Comparison of ENCODE assay signal across 34 cellular contexts in the genomic region with DNA sequence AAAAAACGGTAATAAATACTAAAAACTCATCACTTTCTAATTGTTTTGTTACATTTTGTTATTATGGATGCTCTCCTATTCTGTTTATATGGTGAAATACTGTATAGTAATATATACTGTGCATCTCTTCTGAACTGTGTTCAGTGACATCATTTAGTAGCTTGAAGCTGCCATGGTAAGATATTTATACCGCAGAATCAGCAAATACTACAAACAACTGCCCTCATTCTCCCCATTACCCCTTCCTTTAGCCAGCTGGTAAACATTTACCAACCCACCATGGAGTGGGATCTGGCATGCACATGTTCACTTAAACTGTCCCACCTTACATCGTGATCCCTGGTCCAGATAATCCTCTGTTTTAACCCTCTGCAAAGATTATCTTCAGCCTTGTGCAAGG. TPM values are rescaled to one million over a fixed set of nuclear protein-coding genes. Genes with fewer than 3 reads are reported as not detected.
DNase-seq lines count a peak whose midpoint lies in the region; ATAC-seq, FAIRE-seq and TF ChIP-seq lines count a peak whose summit lies in the region.
"Had no signal": no experiment of that assay in that cellular context is flagged by ENCODE, and none has a peak within 500 bp of the region (broad histone marks: within the 10 kb centered on the region; RNA-seq: fewer than 3 reads in every experiment).

No MANE protein-coding gene starts in this region.

- peak; percentile 49 for FAIRE-seq in HTR-8/SVneo (lab: Jason Lieb, UNC)
- FAIRE-seq: islet of Langerhans, RCC 7860 had no signal

- peaks cover 24 to 30% of the 10 kb centered on the region in 2 donors for H3K4me1 ChIP-seq in thyroid gland
- H3K4me1 ChIP-seq: sigmoid colon, upper lobe of right lung had no signal

- TF ChIP-seq POLR2A in thyroid gland (IDR thresholded peaks at IDR 0.05) = no peak

- no peak for ATAC-seq in GM21367 (IDR thresholded peaks at IDR 0.05; ENCODE audit: unreplicated experiment)
- ATAC-seq: GM23338; naive thymus-derived CD4-positive, alpha-beta T cell; psoas muscle; stimulated activated memory B cell treated with anti-CD40 and anti-IgM and Interleukin-4, amounts not matched to agents 10 μg/mL and 1 μg/mL and 100 μg/mL, for 72 hours; upper lobe of right lung; WTC11 had no signal

- H3K27ac ChIP-seq in VCaP = peak overlapping the region; percentile 97
- peak overlapping the region; percentile 82 to 85 (median 83) for H3K27ac ChIP-seq in thyroid gland
- H3K27ac ChIP-seq in dorsolateral prefrontal cortex = peak overlapping the region in 21 of 59 donors; percentile 0 to 55 (median 20)
- H3K27ac ChIP-seq: brain microvascular endothelial cell, epithelial cell of prostate, psoas muscle, sigmoid colon, upper lobe of right lung had no signal

- intact Hi-C loops in thyroid gland (cut with DNase I) (no loop called here), dorsolateral prefrontal cortex (cut with DNase I) (no loop called here)

- H3K4me3 ChIP-seq in thyroid gland (replicated peaks in 1 of 3) (no peak overlapping the region), dorsolateral prefrontal cortex (no peak overlapping the region)
- H3K4me3 ChIP-seq: GM23338, MG63, psoas muscle, sigmoid colon, upper lobe of right lung had no signal

- H3K36me3 ChIP-seq in thyroid gland = no peaks in the 10 kb centered on the region

- H3K9me3 ChIP-seq in thyroid gland = no peaks in the 10 kb centered on the region
- H3K9me3 ChIP-seq: psoas muscle had no signal

- no peak for TF ChIP-seq CTCF in VCaP (conservative IDR thresholded peaks at IDR 0.05)
- TF ChIP-seq CTCF in thyroid gland (IDR thresholded peaks at IDR 0.05) = no peak
- no peak for TF ChIP-seq CTCF in dorsolateral prefrontal cortex (IDR thresholded peaks at IDR 0.05 in 54 of 56, conservative IDR thresholded peaks at IDR 0.05 in 2 of 56; ENCODE audit: low read depth in 1 of 56, partially characterized antibody in 56 of 56)

- WGBS in thyroid gland, 2 donors = 69 to 80% methylated on average over 3 of the region's 3 CpGs

- DNase-seq in HTR-8/SVneo (ENCODE audit: insufficient read length, low spot score) = no peak
- DNase-seq in left kidney (ENCODE audit: low read depth, low spot score) = peak; percentile 15
- no peak for DNase-seq in thyroid gland
- no peak for DNase-seq in dorsolateral prefrontal cortex
- no peak for DNase-seq in NCI-H510A (lab: John Stamatoyannopoulos, UW)
- DNase-seq in DMS 273 (lab: John Stamatoyannopoulos, UW; ENCODE audit: unreplicated experiment) = no peak
- DNase-seq: activated CD4-positive, alpha-beta T cell treated with anti-CD3 and anti-CD28 coated beads, Interleukin-2, amount 10 ng/mL, durations not matched to agents 24 days and 14 days; activated CD8-positive, alpha-beta memory T cell treated with anti-CD3 and anti-CD28 coated beads for 24 hours; activated T-cell treated with anti-CD3 and anti-CD28 coated beads for 4 hours; amygdala; brain microvascular endothelial cell; C1 segment of cervical spinal cord; Calu3; effector CD4-positive, alpha-beta T cell; HFFc6; MG63; naive thymus-derived CD4-positive, alpha-beta T cell; NCI-H1105 treated with DMSO at 0.1 percent for 48 hours; NCI-H2081; NCI-H2227 treated with DMSO at 0.1 percent for 48 hours; nucleus accumbens; psoas muscle; SHP77 treated with DMSO at 0.1 percent for 48 hours; sigmoid colon; T-helper 9 cell; upper lobe of right lung had no signal

- H3K27me3 ChIP-seq in thyroid gland (no peaks in the 10 kb centered on the region), dorsolateral prefrontal cortex (no peaks in the 10 kb centered on the region)
- H3K27me3 ChIP-seq: brain microvascular endothelial cell, MG63, sigmoid colon, upper lobe of right lung had no signal

RNA-seq across cellular contexts. Expression of gene FBXO34, which starts 46.3 kb away (rescaled TPM):
- total RNA-seq in thyroid gland = 10 to 100 TPM; 60.0 to 88.5 (median 81.9) TPM
- 10 to 100 TPM; 21.6 to 85.6 (median 58.1) TPM for total RNA-seq in dorsolateral prefrontal cortex
